8 cellular contexts compared by ENCODE assay signal in the genomic region with DNA sequence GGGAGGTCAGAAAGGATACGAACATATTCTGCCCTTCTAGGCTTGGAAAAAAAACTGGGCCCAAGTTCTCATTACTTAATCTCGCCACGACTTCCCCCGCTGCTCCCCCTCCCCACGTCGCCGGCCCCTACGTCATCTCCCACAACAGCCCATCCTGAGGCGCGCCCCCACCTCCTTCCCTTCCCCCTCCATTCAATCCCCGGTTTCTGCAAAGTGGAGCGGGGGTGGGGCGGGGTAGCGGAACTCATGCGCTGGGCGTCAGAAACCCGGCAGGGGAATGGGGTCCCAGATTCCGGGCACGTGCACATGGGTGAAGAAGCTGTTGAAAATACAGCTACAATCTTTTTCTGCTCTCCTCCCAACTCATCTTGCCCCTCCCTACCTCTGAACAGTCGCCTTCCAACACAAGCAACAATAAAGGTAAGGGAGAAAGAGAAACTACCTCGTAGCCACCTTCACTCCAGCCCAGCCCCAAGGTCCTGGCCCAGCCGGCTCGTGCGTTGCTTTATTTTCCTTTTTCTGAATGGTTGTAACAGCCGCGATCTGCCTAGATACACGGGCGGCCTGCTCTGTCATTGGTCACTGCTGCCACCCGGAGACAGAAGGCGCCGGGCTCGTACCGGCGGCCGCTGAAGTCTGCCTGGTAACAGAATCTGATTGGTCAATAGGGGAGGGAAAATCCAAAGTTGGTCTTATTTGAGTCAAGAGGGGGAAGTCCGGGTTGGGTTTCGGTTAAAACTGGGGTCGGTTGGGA. TPM values are rescaled to one million over a fixed set of nuclear protein-coding genes. Genes with fewer than 3 reads are reported as not detected.
DNase-seq lines count a peak whose midpoint lies in the region; ATAC-seq and TF ChIP-seq lines count a peak whose summit lies in the region.

A gene (minus strand): TSS at position 484 of the 754 bp plus-strand sequence. CDS start 932 bp downstream, outside the sequence.

- H3K27me3 ChIP-seq in ascending aorta (no peaks in the 10 kb centered on the region), right cardiac atrium (ENCODE audit: control insufficient read depth, insufficient read depth) (no peaks in the 10 kb centered on the region), uterus (no peaks in the 10 kb centered on the region)

- ATAC-seq in GM18502 (IDR thresholded peaks at IDR 0.05; ENCODE audit: poor library complexity, unreplicated experiment) (peak; percentile 93), HG02970 (IDR thresholded peaks at IDR 0.05; ENCODE audit: low FRiP score, unreplicated experiment) (peak; percentile 92), right cardiac atrium (peak; percentile 98 to 99)

- H3K4me1 ChIP-seq in ascending aorta (peaks cover 0 to 9% of the 10 kb centered on the region in 2 donors), right cardiac atrium (ENCODE audit: control insufficient read depth, insufficient read depth, low read length) (peaks cover 3% of the 10 kb centered on the region), uterus (peaks cover 0 to 8% of the 10 kb centered on the region in 2 donors)

- no peaks in the 10 kb centered on the region for H3K27me3 Mint-ChIP-seq in T-helper 2 cell treated with Interferon-gamma antibody and Interleukin-4, amounts not matched to agents 5 μg/mL and 100 μg/mL, for 36 hours (ENCODE audit: low read depth)

- DNase-seq in NCI-H1930 (lab: John Stamatoyannopoulos, UW): peak; percentile 92 to 94
- peak; percentile 95 for DNase-seq in T-helper 2 cell treated with Interferon-gamma antibody and Interleukin-4, amounts not matched to agents 5 μg/mL and 100 μg/mL, for 36 hours (ENCODE audit: low spot score)
- peak; percentile 92 to 98 for DNase-seq in ascending aorta (ENCODE audit: low spot score in 2 of 2)
- peak; percentile 93 to 97 (median 97) for DNase-seq in right cardiac atrium
- peak; percentile 93 for DNase-seq in pulmonary artery endothelial cell (ENCODE audit: low read depth, low spot score)
- peak; percentile 91 to 95 for DNase-seq in uterus

- peak within 1 kb of the TSS; percentile 93 for H3K4me3 Mint-ChIP-seq in T-helper 2 cell treated with Interferon-gamma antibody and Interleukin-4, amounts not matched to agents 5 μg/mL and 100 μg/mL, for 36 hours

- peaks cover 35% of the 10 kb centered on the region for H3K36me3 Mint-ChIP-seq in T-helper 2 cell treated with Interferon-gamma antibody and Interleukin-4, amounts not matched to agents 5 μg/mL and 100 μg/mL, for 36 hours (ENCODE audit: low read depth)

- TF ChIP-seq CTCF in ascending aorta (IDR thresholded peaks at IDR 0.05) (no peak), uterus (IDR thresholded peaks at IDR 0.05) (peak in 1 of 4 experiments; percentile 18)

- peaks cover 8% of the 10 kb centered on the region for H3K9me3 Mint-ChIP-seq in T-helper 2 cell treated with Interferon-gamma antibody and Interleukin-4, amounts not matched to agents 5 μg/mL and 100 μg/mL, for 36 hours

- H3K4me3 ChIP-seq in ascending aorta (peak within 1 kb of the TSS; percentile 66 to 73), right cardiac atrium (ENCODE audit: low read length) (peak within 1 kb of the TSS; percentile 71), uterus (peak within 1 kb of the TSS; percentile 50 to 75)

- peaks cover 24% of the 10 kb centered on the region for H3K4me1 Mint-ChIP-seq in T-helper 2 cell treated with Interferon-gamma antibody and Interleukin-4, amounts not matched to agents 5 μg/mL and 100 μg/mL, for 36 hours (ENCODE audit: low read depth)

- H3K27ac ChIP-seq in ascending aorta (peak within 1 kb of the TSS; percentile 83 to 90), right cardiac atrium (ENCODE audit: low read length) (peak within 1 kb of the TSS; percentile 84), uterus (peak within 1 kb of the TSS; percentile 87 to 89)

- H3K36me3 ChIP-seq in ascending aorta (peaks cover 13 to 27% of the 10 kb centered on the region in 2 donors), uterus (no peaks in the 10 kb centered on the region)

- H3K9me3 ChIP-seq in ascending aorta (no peaks in the 10 kb centered on the region), right cardiac atrium (ENCODE audit: control insufficient read depth, low read length) (no peaks in the 10 kb centered on the region), uterus (no peaks in the 10 kb centered on the region)

- peak within 1 kb of the TSS; percentile 98 for H3K27ac Mint-ChIP-seq in T-helper 2 cell treated with Interferon-gamma antibody and Interleukin-4, amounts not matched to agents 5 μg/mL and 100 μg/mL, for 36 hours

- WGBS in right cardiac atrium: under 1% methylated on average over 38 of the region's 38 CpGs

- intact Hi-C loops in ascending aorta (cut with DNase I): loop anchor here (1.0 kb wide), 4 partner anchors 20 to 65 kb away; a partner anchor contains a TSS
- intact Hi-C loops in right cardiac atrium (cut with DNase I): loop anchor here in 3 of 4 donors (10.0 kb wide), 2 partner anchors 48 to 58 kb away; a partner anchor contains a TSS
- intact Hi-C loops in uterus (cut with DNase I; ENCODE audit: low total_unique reads): loop anchor here (10.0 kb wide), 1 partner anchor 58 kb away; no protein-coding TSS in a partner anchor

- peak; percentile 55 to 63 for TF ChIP-seq POLR2A in uterus (IDR thresholded peaks at IDR 0.05)

RNA-seq across cellular contexts. Expression of the gene that starts here (rescaled TPM):
- 8.4 TPM for total RNA-seq in ascending aorta
- 10 to 100 TPM; 20.3 to 23.1 (median 21.6) TPM for total RNA-seq in right cardiac atrium
- polyA plus RNA-seq in right cardiac atrium: 13.7 TPM
- total RNA-seq in pulmonary artery endothelial cell: 51.0 and 68.5 TPM in 2 replicates
- total RNA-seq in uterus: 10 to 100 TPM; 22.9 to 66.4 (median 34.1) TPM

Comparison
In these comparisons a context has a peak if more than half of its experiments do, and no peak if none do; other contexts are left out.
1. Peak in every context shown above with its lines: DNase-seq, ATAC-seq, H3K4me3 ChIP-seq and H3K27ac ChIP-seq.